Comparison of ENCODE assay signal across 1 cellular context in genomic region chr17:63967953-63968352, GRCh38.
TF ChIP-seq lines count a peak whose summit lies in the region.

No MANE protein-coding gene starts in this region.

TF ChIP-seq in K562, 482 proteins besides CTCF, POLR2A, EP300 and RAD21 (continued from another document):
- TF ChIP-seq CEBPZ (IDR thresholded peaks at IDR 0.05; ENCODE audit: borderline replicate concordance, low read depth, low read length): no peak
- peak; percentile 93 for TF ChIP-seq USF1 (CRISPR knock-in tag; IDR thresholded peaks at IDR 0.05)
- 0 out of 2 replicates have a peak, but pooled peaks have one; percentile 18 for TF ChIP-seq JUN (IDR thresholded peaks at IDR 0.05; ENCODE audit: borderline replicate concordance, low read depth, low read length)
- TF ChIP-seq JUN (CRISPR knock-in tag; IDR thresholded peaks at IDR 0.05; ENCODE audit: borderline replicate concordance): no peak
- no peak for TF ChIP-seq ZNF407 (IDR thresholded peaks at IDR 0.05; ENCODE audit: low read depth)
